ENCODE assay signal across 8 cellular contexts in the genomic region with DNA sequence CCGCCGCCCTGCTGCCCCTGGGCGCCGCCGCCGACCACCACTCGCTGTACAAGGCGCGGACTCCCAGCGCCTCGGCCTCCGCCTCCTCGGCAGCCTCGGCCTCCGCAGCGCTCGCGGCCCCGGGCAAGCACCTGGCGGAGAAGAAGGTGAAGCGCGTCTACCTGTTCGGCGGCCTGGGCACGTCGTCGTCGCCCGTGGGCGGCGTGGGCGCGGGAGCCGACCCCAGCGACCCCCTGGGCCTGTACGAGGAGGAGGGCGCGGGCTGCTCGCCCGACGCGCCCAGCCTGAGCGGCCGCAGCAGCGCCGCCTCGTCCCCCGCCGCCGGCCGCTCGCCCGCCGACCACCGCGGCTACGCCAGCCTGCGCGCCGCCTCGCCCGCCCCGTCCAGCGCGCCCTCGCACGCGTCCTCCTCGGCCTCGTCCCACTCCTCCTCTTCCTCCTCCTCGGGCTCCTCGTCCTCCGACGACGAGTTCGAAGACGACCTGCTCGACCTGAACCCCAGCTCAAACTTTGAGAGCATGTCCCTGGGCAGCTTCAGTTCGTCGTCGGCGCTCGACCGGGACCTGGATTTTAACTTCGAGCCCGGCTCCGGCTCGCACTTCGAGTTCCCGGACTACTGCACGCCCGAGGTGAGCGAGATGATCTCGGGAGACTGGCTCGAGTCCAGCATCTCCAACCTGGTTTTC. TPM values are rescaled to one million over a fixed set of nuclear protein-coding genes. Genes with fewer than 3 reads are reported as not detected.
DNase-seq lines count a peak whose midpoint lies in the region; ATAC-seq and TF ChIP-seq lines count a peak whose summit lies in the region.

No MANE protein-coding gene starts in this region.

- H3K4me1 Mint-ChIP-seq in activated CD8-positive, alpha-beta T cell treated with anti-CD3 and anti-CD28 coated beads for 36 hours (ENCODE audit: low read depth): peaks cover 30% of the 10 kb centered on the region
- H3K4me1 Mint-ChIP-seq in neural progenitor cell: peaks cover 18% of the 10 kb centered on the region

- no peaks in the 10 kb centered on the region for H3K4me1 ChIP-seq in BE2C
- peaks cover 31% of the 10 kb centered on the region for H3K4me1 ChIP-seq in neural progenitor cell

- peaks cover 66% of the 10 kb centered on the region for H4K20me1 ChIP-seq in neural progenitor cell (ENCODE audit: low read depth)

- no peak overlapping the region for H2AFZ ChIP-seq in neural progenitor cell (replicated peaks)

- ATAC-seq in GM18511 (IDR thresholded peaks at IDR 0.05; ENCODE audit: unreplicated experiment): peak; percentile 24
- peak; percentile 22 for ATAC-seq in HG03520 (IDR thresholded peaks at IDR 0.05; ENCODE audit: unreplicated experiment)
- no peak for ATAC-seq in activated CD8-positive, alpha-beta T cell treated with anti-CD3 and anti-CD28 coated beads for 36 hours
- ATAC-seq in GM18861 (IDR thresholded peaks at IDR 0.05; ENCODE audit: unreplicated experiment): no peak

- peak overlapping the region; percentile 58 for H3K9ac ChIP-seq in neural progenitor cell

- H3K27ac Mint-ChIP-seq in activated CD8-positive, alpha-beta T cell treated with anti-CD3 and anti-CD28 coated beads for 36 hours: peak overlapping the region; percentile 50
- peak overlapping the region; percentile 95 for H3K27ac Mint-ChIP-seq in neural progenitor cell

- CTCF ChIA-PET in activated CD8-positive, alpha-beta T cell treated with anti-CD3 and anti-CD28 coated beads for 36 hours (lab: Charles Lee): interaction anchor here (3.4 to 4.0 kb wide), 2 partner anchors 7 to 1031 kb away, joined by 17 to 25 read pairs; no protein-coding TSS in a partner anchor

- H3K36me3 Mint-ChIP-seq in activated CD8-positive, alpha-beta T cell treated with anti-CD3 and anti-CD28 coated beads for 36 hours (ENCODE audit: low read depth): no peaks in the 10 kb centered on the region
- H3K36me3 Mint-ChIP-seq in neural progenitor cell: peaks cover 38% of the 10 kb centered on the region

- no peaks in the 10 kb centered on the region for H3K9me3 Mint-ChIP-seq in activated CD8-positive, alpha-beta T cell treated with anti-CD3 and anti-CD28 coated beads for 36 hours
- peaks cover 8% of the 10 kb centered on the region for H3K9me3 Mint-ChIP-seq in neural progenitor cell

- peaks cover 48% of the 10 kb centered on the region for H3K36me3 ChIP-seq in BE2C
- H3K36me3 ChIP-seq in neural progenitor cell: peaks cover 16% of the 10 kb centered on the region

- H3K4me3 Mint-ChIP-seq in activated CD8-positive, alpha-beta T cell treated with anti-CD3 and anti-CD28 coated beads for 36 hours: peak overlapping the region; percentile 79
- peak overlapping the region; percentile 97 for H3K4me3 Mint-ChIP-seq in neural progenitor cell

- H3K27ac ChIP-seq in neural progenitor cell: peak overlapping the region; percentile 4

- DNase-seq in BE2C (peak; percentile 33), fibroblast of the aortic adventitia (ENCODE audit: low read depth) (peak; percentile 32), neural progenitor cell (ENCODE audit: low spot score) (peak; percentile 41), NCI-H524 treated with DMSO at 0.1 percent for 48 hours (lab: John Stamatoyannopoulos, UW) (no peak)
- peak; percentile 31 for DNase-seq in activated CD8-positive, alpha-beta T cell treated with anti-CD3 and anti-CD28 coated beads for 36 hours

- no peaks in the 10 kb centered on the region for H3K27me3 ChIP-seq in BE2C
- H3K27me3 ChIP-seq in neural progenitor cell: no peaks in the 10 kb centered on the region

- intact Hi-C loops in activated CD8-positive, alpha-beta T cell treated with anti-CD3 and anti-CD28 coated beads for 36 hours (cut with micrococcal nuclease): loop anchor here (5.0 kb wide), 1 partner anchor 72 kb away; no protein-coding TSS in a partner anchor

- POLR2A ChIA-PET in activated CD8-positive, alpha-beta T cell treated with anti-CD3 and anti-CD28 coated beads for 36 hours (lab: Charles Lee): interaction anchor here (0.7 to 1.4 kb wide), 2 partner anchors 224 to 1192 kb away, joined by 3 read pairs; no protein-coding TSS in a partner anchor

- no peaks in the 10 kb centered on the region for H3K9me3 ChIP-seq in BE2C
- H3K9me3 ChIP-seq in neural progenitor cell (ENCODE audit: low read depth): no peaks in the 10 kb centered on the region

- peaks cover 68% of the 10 kb centered on the region for H3K79me2 ChIP-seq in neural progenitor cell (ENCODE audit: low read depth)

- TF ChIP-seq CTCF in BE2C (IDR thresholded peaks at IDR 0.05; ENCODE audit: low read depth, low read length) (no peak), fibroblast of the aortic adventitia (IDR thresholded peaks at IDR 0.05; ENCODE audit: insufficient read depth, low read length) (peak; percentile 13), neural progenitor cell (IDR thresholded peaks at IDR 0.05) (peak; percentile 11)
- no peak for TF ChIP-seq CTCF in activated CD8-positive, alpha-beta T cell treated with anti-CD3 and anti-CD28 coated beads for 36 hours (IDR thresholded peaks at IDR 0.05)

- peaks cover 46% of the 10 kb centered on the region for H3K27me3 Mint-ChIP-seq in activated CD8-positive, alpha-beta T cell treated with anti-CD3 and anti-CD28 coated beads for 36 hours
- H3K27me3 Mint-ChIP-seq in neural progenitor cell (ENCODE audit: insufficient read depth, low read depth): peaks cover 8% of the 10 kb centered on the region

- H3F3A ChIP-seq in neural progenitor cell (ENCODE audit: low read depth): peaks cover 58% of the 10 kb centered on the region

- peak overlapping the region; percentile 88 for H3K4me2 ChIP-seq in neural progenitor cell

- H3K4me3 ChIP-seq in BE2C (ENCODE audit: low read depth, low read length) (peak overlapping the region; percentile 89), fibroblast of the aortic adventitia (ENCODE audit: low read depth, low read length) (peak overlapping the region; percentile 95), neural progenitor cell (peak overlapping the region; percentile 76)

RNA-seq across cellular contexts. Expression of gene SOX4, which starts 1.9 kb away (rescaled TPM):
- polyA plus RNA-seq in BE2C (2012; ENCODE audit: insufficient read depth, insufficient read length, low read depth): 37.2 TPM
- total RNA-seq in activated CD8-positive, alpha-beta T cell treated with anti-CD3 and anti-CD28 coated beads for 36 hours: 1 to 10 TPM; 1.6 TPM
- 12.4 and 66.9 TPM in 2 replicates for total RNA-seq in fibroblast of the aortic adventitia (ENCODE audit: low replicate concordance)
- total RNA-seq in neural progenitor cell (ENCODE audit: low replicate concordance): 147 and 161 TPM in 2 replicates

Comparison
In these comparisons a context has a peak if more than half of its experiments do, and no peak if none do; other contexts are left out.
1. CTCF ChIP-seq: peak in fibroblast of the aortic adventitia (single experiment) and neural progenitor cell (single experiment); none in BE2C (single experiment) and activated CD8-positive, alpha-beta T cell treated with anti-CD3 and anti-CD28 coated beads for 36 hours (single experiment).
2. ATAC-seq: peak in GM18511 (single experiment) and HG03520 (single experiment); none in activated CD8-positive, alpha-beta T cell treated with anti-CD3 and anti-CD28 coated beads for 36 hours (single experiment) and GM18861 (single experiment).
3. Peak in every context shown above with its lines, with median percentiles within 50 percentile points of each other: H3K4me3 ChIP-seq.